ENCODE assay signal across 8 cellular contexts in the genomic region with DNA sequence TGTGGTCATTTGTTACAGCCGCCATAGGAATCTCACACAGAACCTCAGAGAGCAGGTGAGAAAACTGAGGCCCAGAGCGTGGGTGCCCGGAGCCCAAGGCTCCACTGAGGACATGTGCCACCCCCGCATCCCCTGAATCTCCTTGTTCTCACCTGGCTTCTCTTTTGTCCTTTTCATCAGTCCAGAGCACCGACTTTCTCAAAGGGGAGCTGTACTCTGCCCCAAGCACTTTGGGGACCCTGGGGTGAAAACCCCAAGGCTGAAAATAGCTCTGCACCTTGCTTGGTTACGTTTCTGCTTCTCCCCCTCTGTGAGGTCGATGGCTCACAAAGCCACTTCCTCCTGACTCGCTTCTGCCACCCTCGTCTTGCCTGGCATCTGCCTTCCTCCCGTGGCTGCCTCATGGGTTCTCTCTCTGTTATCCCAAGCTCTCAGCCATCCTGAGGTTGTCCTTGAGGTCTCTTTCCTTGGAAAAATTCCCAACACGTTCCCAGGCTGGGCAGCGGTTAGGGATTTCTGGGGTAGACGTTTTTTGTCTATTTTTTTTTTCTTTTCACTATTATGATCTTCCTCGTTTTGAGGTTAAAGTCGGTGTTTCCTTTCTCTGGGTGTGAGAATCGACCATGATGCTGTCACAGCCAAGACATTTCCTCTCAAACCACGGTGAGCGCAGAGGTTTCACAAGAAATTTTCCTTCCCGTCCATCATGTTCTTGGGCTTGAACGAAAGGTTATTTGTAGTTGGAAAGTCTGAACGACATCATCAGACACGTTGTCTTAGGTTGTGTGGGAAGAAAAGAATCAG. TPM values are rescaled to one million over a fixed set of nuclear protein-coding genes. Genes with fewer than 3 reads are reported as not detected.
DNase-seq lines count a peak whose midpoint lies in the region; ATAC-seq, FAIRE-seq and TF ChIP-seq lines count a peak whose summit lies in the region.

No MANE protein-coding gene starts in this region.

- RAD21 ChIA-PET in GM12878 (lab: Charles Lee; ENCODE audit: unreplicated experiment) = interaction anchor here (0.6 to 3.0 kb wide), 14 partner anchors 10 to 115 kb away, joined by 3 to 45 read pairs (median 5); a partner anchor contains a TSS

- H3K79me2 ChIP-seq in GM12878 (ENCODE audit: control insufficient read depth, insufficient read depth, low read length) = no peaks in the 10 kb centered on the region; the same call in 1 of the 2 replicates

- peaks cover 54% of the 10 kb centered on the region for H3K4me1 ChIP-seq in GM12878 (ENCODE audit: control insufficient read depth, insufficient read depth, low read length)
- H3K4me1 ChIP-seq in endodermal cell (ENCODE audit: control insufficient read depth, insufficient read depth, low read length) = no peaks in the 10 kb centered on the region

- intact Hi-C loops in GM12878 (cut with micrococcal nuclease; ENCODE audit: unreplicated experiment) = loop anchor here (1.0 to 2.0 kb wide), 3 partner anchors 11 to 75 kb away; no protein-coding TSS in a partner anchor

- 0 out of 2 replicates have a peak, but pooled peaks have one; percentile 19 for TF ChIP-seq POLR2A in GM12878 (IDR thresholded peaks at IDR 0.05; ENCODE audit: low read depth, low read length)

- peak overlapping the region; percentile 79 for H2AFZ ChIP-seq in GM12878 (ENCODE audit: control insufficient read depth, low read depth, low read length)

- H3K9ac ChIP-seq in GM12878 (ENCODE audit: control insufficient read depth, insufficient read depth, low read length) = peak overlapping the region; percentile 73
- H3K9ac ChIP-seq in endodermal cell (ENCODE audit: extremely low read depth, low read length, poor library complexity, severe bottlenecking) = no peak overlapping the region

- H3K27ac Mint-ChIP-seq in T-helper 1 cell treated with Interleukin-12 subunit alpha and Interleukin-12 subunit beta and Interleukin-4 antibody, amounts not matched to agents 30 μg/mL and 1 μg/mL, for 36 hours = peak overlapping the region; percentile 88
- H3K27ac Mint-ChIP-seq in endodermal cell = no peak overlapping the region

- SMC1A ChIA-PET in GM12878 (lab: Charles Lee; ENCODE audit: uncharacterized antibody, unreplicated experiment) = interaction anchor here (0.7 to 4.6 kb wide), 15 partner anchors 10 to 117 kb away, joined by 3 to 45 read pairs (median 4); a partner anchor contains a TSS

- no peaks in the 10 kb centered on the region for H3K27me3 ChIP-seq in GM12878 (replicated peaks in 1 of 2; ENCODE audit: control insufficient read depth in 2 of 2, insufficient read depth in 2 of 2, low read length in 1 of 2)
- no peaks in the 10 kb centered on the region for H3K27me3 ChIP-seq in endodermal cell (ENCODE audit: control insufficient read depth, insufficient read depth, low read length, poor library complexity, severe bottlenecking)

- H3K4me3 ChIP-seq in GM12878 = peak overlapping the region; percentile 36; the same call in 1 of the 2 replicates
- H3K4me3 ChIP-seq in endodermal cell (ENCODE audit: low read length) = no peak overlapping the region

- H3K36me3 Mint-ChIP-seq in T-helper 1 cell treated with Interleukin-12 subunit alpha and Interleukin-12 subunit beta and Interleukin-4 antibody, amounts not matched to agents 30 μg/mL and 1 μg/mL, for 36 hours (ENCODE audit: low read depth) = no peaks in the 10 kb centered on the region
- H3K36me3 Mint-ChIP-seq in endodermal cell (ENCODE audit: low read depth) = no peaks in the 10 kb centered on the region

- H3K4me2 ChIP-seq in GM12878 (ENCODE audit: control insufficient read depth, insufficient read depth) = peak overlapping the region; percentile 92

- no peaks in the 10 kb centered on the region for H4K20me1 ChIP-seq in GM12878 (ENCODE audit: control insufficient read depth, insufficient read depth)

- CTCF ChIA-PET in GM12878 (lab: Yijun Ruan, JAX) = interaction anchor here (1.0 to 4.0 kb wide), 10 partner anchors 19 to 115 kb away, joined by 3 to 20 read pairs (median 4); no protein-coding TSS in a partner anchor

- H3K4me3 Mint-ChIP-seq in T-helper 1 cell treated with Interleukin-12 subunit alpha and Interleukin-12 subunit beta and Interleukin-4 antibody, amounts not matched to agents 30 μg/mL and 1 μg/mL, for 36 hours = peak overlapping the region; percentile 47
- H3K4me3 Mint-ChIP-seq in endodermal cell = no peak overlapping the region

- peak; percentile 89 for DNase-seq in GM12878 (ENCODE audit: low read depth, low spot score)
- DNase-seq in stimulated activated CD8-positive, alpha-beta memory T cell treated with anti-CD3 and anti-CD28 coated beads, Interleukin-4, amount 100 ng/mL, for 24 hours (ENCODE audit: low read depth) = peak; percentile 61
- no peak for DNase-seq in endodermal cell
- DNase-seq in retina = no peak
- DNase-seq in frontal cortex (ENCODE audit: low spot score in 2 of 2) = no peak

- H3K4me1 Mint-ChIP-seq in T-helper 1 cell treated with Interleukin-12 subunit alpha and Interleukin-12 subunit beta and Interleukin-4 antibody, amounts not matched to agents 30 μg/mL and 1 μg/mL, for 36 hours (ENCODE audit: low read depth) = peaks cover 28% of the 10 kb centered on the region
- H3K4me1 Mint-ChIP-seq in endodermal cell = no peaks in the 10 kb centered on the region

- POLR2A ChIA-PET in GM12878 (lab: Charles Lee) = interaction anchor here (0.9 to 2.5 kb wide), 10 partner anchors 8 to 74 kb away, joined by 3 to 15 read pairs (median 4); a partner anchor contains a TSS

- FAIRE-seq in GM12878 (lab: Jason Lieb, UNC) (peak; percentile 96), frontal cortex (lab: Jason Lieb, UNC) (no peak)

- TF ChIP-seq EP300 in GM12878 (IDR thresholded peaks at IDR 0.05; ENCODE audit: borderline replicate concordance in 1 of 2, control insufficient read depth in 1 of 2, low read depth in 2 of 2, low read length in 2 of 2) = peak; percentile 74 to 82; a peak in 2 of 4 replicates

- H3K9me3 ChIP-seq in GM12878 (replicated peaks; ENCODE audit: control insufficient read depth, insufficient read depth, low read length) = no peaks in the 10 kb centered on the region
- no peaks in the 10 kb centered on the region for H3K9me3 ChIP-seq in endodermal cell (ENCODE audit: control insufficient read depth, low read length)

- no peaks in the 10 kb centered on the region for H3K36me3 ChIP-seq in GM12878 (ENCODE audit: control insufficient read depth in 2 of 2, insufficient read depth in 2 of 2, low read length in 1 of 2)
- H3K36me3 ChIP-seq in endodermal cell (ENCODE audit: control insufficient read depth, insufficient read depth, low read length) = no peaks in the 10 kb centered on the region

- peak in 2 of 3 experiments; percentile 5 to 6; a peak in 2 of 6 replicates for TF ChIP-seq CTCF in GM12878 (IDR thresholded peaks at IDR 0.05 in 2 of 3, conservative IDR thresholded peaks at IDR 0.05 in 1 of 3; ENCODE audit: control insufficient read depth in 2 of 3, extremely low read depth in 1 of 3, insufficient read depth in 1 of 3, low read depth in 3 of 3, low read length in 3 of 3)
- no peak for TF ChIP-seq CTCF in endodermal cell (conservative IDR thresholded peaks at IDR 0.05)

- under 1% methylated on average over 22 of the region's 22 CpGs for WGBS in GM12878 (ENCODE audit: insufficient coverage, insufficient replicate concordance, low lambda C conversion rate, missing lambda C conversion rate)
- 91% methylated on average over 22 of the region's 22 CpGs for WGBS in endodermal cell (ENCODE audit: insufficient coverage in 1 of 2, insufficient read length in 1 of 2), 2 experiments

- H3K9me3 Mint-ChIP-seq in T-helper 1 cell treated with Interleukin-12 subunit alpha and Interleukin-12 subunit beta and Interleukin-4 antibody, amounts not matched to agents 30 μg/mL and 1 μg/mL, for 36 hours = no peaks in the 10 kb centered on the region
- H3K9me3 Mint-ChIP-seq in endodermal cell = no peaks in the 10 kb centered on the region

- ATAC-seq in GM18868 (IDR thresholded peaks at IDR 0.05; ENCODE audit: unreplicated experiment) (peak; percentile 72), HG03045 (IDR thresholded peaks at IDR 0.05; ENCODE audit: unreplicated experiment) (peak; percentile 51), GM12878 (peak; percentile 93)

- peak; percentile 26; the same call in 1 of the 2 replicates for TF ChIP-seq RAD21 in GM12878 (IDR thresholded peaks at IDR 0.05; ENCODE audit: insufficient read depth, low read depth, low read length)

- H3K27ac ChIP-seq in GM12878 (ENCODE audit: control insufficient read depth, insufficient read depth) = peak overlapping the region; percentile 97
- H3K27ac ChIP-seq in endodermal cell (ENCODE audit: low read depth, low read length) = no peak overlapping the region

- H3K27me3 Mint-ChIP-seq in T-helper 1 cell treated with Interleukin-12 subunit alpha and Interleukin-12 subunit beta and Interleukin-4 antibody, amounts not matched to agents 30 μg/mL and 1 μg/mL, for 36 hours (ENCODE audit: low read depth) = peaks cover 19% of the 10 kb centered on the region
- peaks cover 2% of the 10 kb centered on the region for H3K27me3 Mint-ChIP-seq in endodermal cell (ENCODE audit: insufficient read depth)

- no TSS peak for BruUV-seq in GM12878 (replicated peaks; lab: Mats Ljungman, UMichigan)

- in situ Hi-C loops in GM12878 (cut with MboI) = no loop called here

TF ChIP-seq in GM12878, 131 proteins besides CTCF, POLR2A, EP300 and RAD21 (continues in another document):
- TF ChIP-seq KLF5 (IDR thresholded peaks at IDR 0.05; ENCODE audit: partially characterized antibody) (peak; percentile 72), MXI1 (IDR thresholded peaks at IDR 0.05; ENCODE audit: low read depth, low read length) (0 out of 2 replicates have a peak, but pooled peaks have one; percentile 36), NRF1 (conservative IDR thresholded peaks at IDR 0.05; ENCODE audit: low read depth, low read length) (no peak), SP1 (IDR thresholded peaks at IDR 0.05; ENCODE audit: low read depth, low read length) (peak; percentile 74)

RNA-seq across cellular contexts. Expression of a gene that starts 37.2 kb away (rescaled TPM):
- total RNA-seq in GM12878 (2013; cell fraction: nucleolus; rRNA removed) = 220 and 236 TPM in 2 replicates
- total RNA-seq in GM12878 (2014; rRNA removed) (229 and 237 TPM in 2 replicates), GM12878 (2014; rRNA removed; fragmentation: Illumina TruSeq; extraction: Trizol) (164 and 167 TPM in 2 replicates), GM12878 (2021) (181 and 191 TPM in 2 replicates), endodermal cell (under 1 TPM; 0.24 to 0.75 TPM), frontal cortex (3.7 TPM)
- 62.7 TPM for polyA plus RNA-seq in GM12878 (2011; ENCODE audit: low read depth)
- polyA plus RNA-seq in GM12878 (2011; rRNA removed) (220 and 328 TPM in 2 replicates), GM12878 (2014; fragmentation: Illumina TruSeq; extraction: Trizol) (181 and 269 TPM in 2 replicates), GM12878 (2014; fragmentation: Nextera tagmentation; extraction: Ambion mirVana) (10 to 100 TPM; 17.1 to 34.5 TPM), GM12878 (2014; rRNA removed) (179 and 194 TPM in 2 replicates), GM12878 (2016; fragmentation: Nextera tagmentation; extraction: Ambion mirVana) (100 to 1,000 TPM; 104 to 121 TPM)
- 175 and 263 TPM in 2 replicates for polyA plus RNA-seq in GM12878 (2011; cell fraction: cytosol; rRNA removed)
- polyA plus RNA-seq in GM12878 (2011; cell fraction: nucleus; rRNA removed) = 312 and 314 TPM in 2 replicates
- 116 and 131 TPM in 2 replicates for polyA plus RNA-seq in GM12878 (2012)
- polyA minus RNA-seq in GM12878 (2011; rRNA and poly(A)+ RNA removed) = 201 and 208 TPM in 2 replicates
- 109 and 123 TPM in 2 replicates for polyA minus RNA-seq in GM12878 (2011; cell fraction: cytosol; rRNA and poly(A)+ RNA removed)
- 155 and 194 TPM in 2 replicates for polyA minus RNA-seq in GM12878 (2011; cell fraction: nucleus; rRNA and poly(A)+ RNA removed)
- 0.64 TPM for polyA plus RNA-seq in endodermal cell (2013, experiment 1 of 2)
- 0.21 TPM for polyA plus RNA-seq in endodermal cell (2013, experiment 2 of 2)

Comparison
In these comparisons a context has a peak if more than half of its experiments do, and no peak if none do; other contexts are left out.
1. DNase-seq: peak in GM12878 (single experiment) and stimulated activated CD8-positive, alpha-beta memory T cell treated with anti-CD3 and anti-CD28 coated beads, Interleukin-4, amount 100 ng/mL, for 24 hours (single experiment); none in endodermal cell (single experiment), retina (single experiment) and frontal cortex (0 of 2).
2. RNA of a gene that starts 37.2 kb away (total RNA-seq): 164 to 237 TPM in GM12878; 3.7 TPM in frontal cortex (single experiment) and 0.24 to 0.75 TPM in endodermal cell; every median in the first group is over 10 times any median in the second.
3. Peak in every context shown above with its lines, with median percentiles within 50 percentile points of each other: ATAC-seq.